In genomic region chr5:148645527-148645926, GRCh38 we compare ENCODE assay signal across 1 cellular context.
TF ChIP-seq lines count a peak whose summit lies in the region.

No MANE protein-coding gene starts in this region.

TF ChIP-seq in H1, 55 proteins besides CTCF, POLR2A, EP300 and RAD21:
- TF ChIP-seq CHD7 (IDR thresholded peaks at IDR 0.05; ENCODE audit: insufficient replicate concordance, low read length) (no peak), TAF7 (optimal IDR thresholded peaks at IDR 0.05; ENCODE audit: borderline replicate concordance, low read depth, low read length) (no peak), SP2 (IDR thresholded peaks at IDR 0.05; ENCODE audit: low read length) (no peak), FOSL1 (IDR thresholded peaks at IDR 0.05; ENCODE audit: insufficient read depth, low read depth, low read length) (no peak), NANOG (IDR thresholded peaks at IDR 0.05; ENCODE audit: insufficient read depth, low read depth, low read length, poor library complexity, severe bottlenecking) (no peak), CREB1 (IDR thresholded peaks at IDR 0.05) (no peak), RBBP5 (IDR thresholded peaks at IDR 0.05; ENCODE audit: borderline replicate concordance, low read depth, low read length) (no peak), CBX5 (IDR thresholded peaks at IDR 0.05; ENCODE audit: low read depth, low read length) (no peak), BRCA1 (IDR thresholded peaks at IDR 0.05; ENCODE audit: low read depth, low read length) (no peak), NRF1 (IDR thresholded peaks at IDR 0.05; ENCODE audit: low read depth, low read length) (no peak), KDM1A (IDR thresholded peaks at IDR 0.05; ENCODE audit: borderline replicate concordance, low read length) (no peak), TAF1 (IDR thresholded peaks at IDR 0.05; ENCODE audit: low read depth, low read length) (no peak), CHD1 (IDR thresholded peaks at IDR 0.05; ENCODE audit: low read depth, low read length) (no peak)
